ENCODE assay signal across 26 cellular contexts in the genomic region with DNA sequence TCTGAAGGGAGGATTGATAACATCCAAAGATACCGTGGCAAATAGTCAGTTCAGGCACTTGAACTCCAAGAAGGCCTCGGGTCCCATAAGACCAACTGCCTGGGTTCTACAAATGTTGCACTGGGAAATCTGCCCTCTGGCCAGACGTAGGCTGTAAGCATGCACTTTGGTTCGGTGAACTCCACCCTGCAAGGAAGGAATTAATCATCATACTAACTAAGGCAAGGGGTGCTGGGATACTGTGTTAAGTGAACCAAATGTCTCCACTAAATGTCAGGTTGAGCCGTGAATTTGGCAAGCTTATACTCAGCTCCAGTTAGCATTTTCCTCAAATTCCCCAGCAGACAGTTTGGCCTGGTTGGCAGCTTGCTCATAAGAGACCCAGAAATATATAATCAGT.
"Had no signal": no experiment of that assay in that cellular context is flagged by ENCODE, and none has a peak within 500 bp of the region (broad histone marks: within the 10 kb centered on the region; RNA-seq: fewer than 3 reads in every experiment).

No MANE protein-coding gene starts in this region.

- H3K4me3 ChIP-seq: ovary, spleen, transverse colon had no signal

- DNase-seq: activated B cell treated with CpG ODN at 0.5 μM for 24 hours; activated CD4-positive, alpha-beta T cell treated with anti-CD3 and anti-CD28 coated beads for 36 hours; activated CD8-positive, alpha-beta memory T cell treated with anti-CD3 and anti-CD28 coated beads, Interleukin-2, amount 10 ng/mL, durations not matched to agents 7 days and 5 days; activated CD8-positive, alpha-beta T cell treated with anti-CD3 and anti-CD28 coated beads, Interleukin-2, amount 10 ng/mL, durations not matched to agents 7 days and 5 days; activated T-cell treated with anti-CD3 and anti-CD28 coated beads, Interleukin-2, amount 50 U/mL, for 48 hours; anterior cingulate cortex; brain microvascular endothelial cell; central memory CD4-positive, alpha-beta T cell; head of caudate nucleus; hypothalamus; kidney glomerular epithelial cell; left ventricle myocardium superior; mammary epithelial cell; ovary; retina; SIG-M5; SK-N-SH; spleen; stimulated activated naive CD4-positive, alpha-beta T cell; T-helper 17 cell; transverse colon had no signal

- H3K9me3 Mint-ChIP-seq: activated B cell treated with CpG ODN at 0.5 μM for 24 hours; activated T-helper 2 cell treated with anti-CD3 and anti-CD28 coated beads, Interferon-gamma antibody, Interleukin-2, Interleukin-4, amounts not matched to agents 10 μg/mL and 5 μg/mL and 100 μg/mL, durations not matched to agents 14 hours and 24 hours and 36 hours; dendritic cell treated with granulocyte-macrophage colony-stimulating factor and Interleukin-4, amounts not matched to agents 40 ng/mL and 50 ng/mL, for 4 days had no signal

- ATAC-seq: activated CD4-positive, alpha-beta T cell treated with anti-CD3 and anti-CD28 coated beads for 36 hours; activated CD8-positive, alpha-beta memory T cell treated with anti-CD3 and anti-CD28 coated beads, Interleukin-2, amount 10 ng/mL, durations not matched to agents 7 days and 5 days; activated CD8-positive, alpha-beta T cell treated with anti-CD3 and anti-CD28 coated beads, Interleukin-2, amount 10 ng/mL, durations not matched to agents 7 days and 5 days; activated naive CD4-positive, alpha-beta T cell treated with anti-CD3 and anti-CD28 coated beads, Interleukin-2, amount 50 U/mL, for 72 hours; left ventricle myocardium superior; T-helper 17 cell had no signal

- H3K27me3 Mint-ChIP-seq: activated B cell treated with CpG ODN at 0.5 μM for 24 hours; activated CD4-positive, alpha-beta T cell treated with anti-CD3 and anti-CD28 coated beads for 36 hours; activated CD8-positive, alpha-beta memory T cell treated with anti-CD3 and anti-CD28 coated beads, Interleukin-2, amount 10 ng/mL, durations not matched to agents 7 days and 5 days; dendritic cell treated with granulocyte-macrophage colony-stimulating factor and Interleukin-4, amounts not matched to agents 40 ng/mL and 50 ng/mL, for 4 days; T-helper 17 cell had no signal

- H3K27ac Mint-ChIP-seq: activated B cell treated with CpG ODN at 0.5 μM for 24 hours; activated CD4-positive, alpha-beta T cell treated with anti-CD3 and anti-CD28 coated beads for 36 hours; activated CD8-positive, alpha-beta memory T cell treated with anti-CD3 and anti-CD28 coated beads, Interleukin-2, amount 10 ng/mL, durations not matched to agents 7 days and 5 days; activated CD8-positive, alpha-beta T cell treated with anti-CD3 and anti-CD28 coated beads, Interleukin-2, amount 10 ng/mL, durations not matched to agents 7 days and 5 days; activated naive CD4-positive, alpha-beta T cell treated with anti-CD3 and anti-CD28 coated beads, Interleukin-2, amount 50 U/mL, for 72 hours; activated T-helper 2 cell treated with anti-CD3 and anti-CD28 coated beads, Interferon-gamma antibody, Interleukin-2, Interleukin-4, amounts not matched to agents 10 μg/mL and 5 μg/mL and 100 μg/mL, durations not matched to agents 14 hours and 24 hours and 36 hours; dendritic cell treated with granulocyte-macrophage colony-stimulating factor and Interleukin-4, amounts not matched to agents 40 ng/mL and 50 ng/mL, for 4 days; progenitor cell of endocrine pancreas; T-helper 17 cell had no signal

- H3K4me1 Mint-ChIP-seq: activated B cell treated with CpG ODN at 0.5 μM for 24 hours; activated CD4-positive, alpha-beta T cell treated with anti-CD3 and anti-CD28 coated beads for 36 hours; activated CD8-positive, alpha-beta memory T cell treated with anti-CD3 and anti-CD28 coated beads, Interleukin-2, amount 10 ng/mL, durations not matched to agents 7 days and 5 days; nephron; T-helper 17 cell had no signal

- H3K36me3 Mint-ChIP-seq: activated CD8-positive, alpha-beta memory T cell treated with anti-CD3 and anti-CD28 coated beads, Interleukin-2, amount 10 ng/mL, durations not matched to agents 7 days and 5 days; activated naive CD4-positive, alpha-beta T cell treated with anti-CD3 and anti-CD28 coated beads, Interleukin-2, amount 50 U/mL, for 72 hours had no signal

- H3K4me3 Mint-ChIP-seq: activated B cell treated with CpG ODN at 0.5 μM for 24 hours; activated CD4-positive, alpha-beta T cell treated with anti-CD3 and anti-CD28 coated beads for 36 hours; activated CD8-positive, alpha-beta memory T cell treated with anti-CD3 and anti-CD28 coated beads, Interleukin-2, amount 10 ng/mL, durations not matched to agents 7 days and 5 days; activated CD8-positive, alpha-beta T cell treated with anti-CD3 and anti-CD28 coated beads, Interleukin-2, amount 10 ng/mL, durations not matched to agents 7 days and 5 days; dendritic cell treated with granulocyte-macrophage colony-stimulating factor and Interleukin-4, amounts not matched to agents 40 ng/mL and 50 ng/mL, for 4 days; nephron; T-helper 17 cell had no signal
